Comparison of ENCODE assay signal across 8 cellular contexts in the genomic region with DNA sequence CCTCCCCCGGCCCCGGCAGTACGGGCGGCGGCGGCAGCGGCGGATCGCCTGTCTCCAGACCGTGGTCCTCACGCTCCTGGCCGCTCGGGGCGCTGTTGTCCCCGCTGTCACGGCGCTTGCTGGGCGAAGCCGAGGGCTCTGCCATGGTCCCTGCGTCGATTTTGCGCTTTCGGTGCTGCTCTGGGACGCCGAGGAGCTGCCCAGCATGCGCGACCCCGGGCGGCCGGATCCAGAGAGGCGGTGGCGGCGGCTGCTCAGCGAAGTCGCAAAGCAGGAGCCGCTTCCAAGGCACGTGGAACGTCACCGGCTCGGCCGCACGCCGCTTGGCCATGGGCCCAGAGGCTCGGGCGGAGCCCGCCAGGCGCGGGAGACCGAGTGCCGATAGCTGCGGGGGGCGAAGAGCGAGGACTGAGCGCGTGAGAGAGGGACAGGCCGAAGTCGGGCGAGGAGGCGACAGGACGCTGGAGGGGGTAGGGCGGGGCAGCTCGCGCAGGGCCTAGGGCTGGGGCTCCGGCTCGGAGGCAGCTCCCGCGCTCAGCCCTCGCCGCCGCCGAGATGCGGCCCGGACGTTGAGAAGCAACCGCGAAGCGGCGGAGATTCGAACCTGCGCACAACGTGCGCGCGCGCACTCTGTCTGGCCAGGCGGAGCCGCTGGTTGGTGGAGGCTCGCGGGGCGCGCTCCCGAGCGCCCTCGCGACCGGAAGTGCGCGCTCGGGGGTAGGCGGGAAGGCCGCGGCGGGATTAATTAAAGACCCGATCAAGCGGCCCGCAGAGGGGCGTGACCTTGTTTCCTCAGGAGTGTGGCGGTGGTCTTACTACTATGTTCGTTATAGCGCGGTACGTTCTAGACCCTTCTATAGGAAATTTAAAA. TPM values are rescaled to one million over a fixed set of nuclear protein-coding genes. Genes with fewer than 3 reads are reported as not detected.
DNase-seq lines count a peak whose midpoint lies in the region; ATAC-seq, FAIRE-seq and TF ChIP-seq lines count a peak whose summit lies in the region.

A gene with protein sequence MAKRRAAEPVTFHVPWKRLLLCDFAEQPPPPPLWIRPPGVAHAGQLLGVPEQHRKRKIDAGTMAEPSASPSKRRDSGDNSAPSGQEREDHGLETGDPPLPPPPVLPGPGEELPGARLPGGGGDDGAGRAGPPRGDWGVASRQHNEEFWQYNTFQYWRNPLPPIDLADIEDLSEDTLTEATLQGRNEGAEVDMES (minus strand): TSS at position 632 of the 871 bp plus-strand sequence. CDS start 301 bp downstream, at position 331.

- H3K4me1 Mint-ChIP-seq in GM23338: peaks cover 11% of the 10 kb centered on the region
- H3K4me1 Mint-ChIP-seq in activated T-cell treated with anti-CD3 and anti-CD28 coated beads, Interleukin-2, amount 50 U/mL, for 72 hours (ENCODE audit: low read depth): peaks cover 42% of the 10 kb centered on the region
- peaks cover 18 to 24% (median 20%) of the 10 kb centered on the region in 4 donors for H3K4me1 Mint-ChIP-seq in naive thymus-derived CD8-positive, alpha-beta T cell

- H3K27ac ChIP-seq in GM23338 (ENCODE audit: low read depth): peak within 1 kb of the TSS; percentile 76

- no peaks in the 10 kb centered on the region; the same call in 2 of the 3 replicates for H3K36me3 Mint-ChIP-seq in GM23338 (ENCODE audit: low read depth)
- peaks cover 2 to 10% of the 10 kb centered on the region in 2 donors for H3K36me3 Mint-ChIP-seq in activated T-cell treated with anti-CD3 and anti-CD28 coated beads, Interleukin-2, amount 50 U/mL, for 72 hours (ENCODE audit: insufficient read depth in 2 of 2)
- peaks cover 0 to 3% (median 0%) of the 10 kb centered on the region in 3 donors for H3K36me3 Mint-ChIP-seq in naive thymus-derived CD8-positive, alpha-beta T cell

- H4K20me1 ChIP-seq in GM23338 (replicated peaks; ENCODE audit: insufficient read depth): no peaks in the 10 kb centered on the region

- H3K9me3 Mint-ChIP-seq in GM23338: peaks cover 4% of the 10 kb centered on the region; the same call in 2 of the 3 replicates
- H3K9me3 Mint-ChIP-seq in activated T-cell treated with anti-CD3 and anti-CD28 coated beads, Interleukin-2, amount 50 U/mL, for 72 hours: no peaks in the 10 kb centered on the region
- H3K9me3 Mint-ChIP-seq in naive thymus-derived CD8-positive, alpha-beta T cell: no peaks in the 10 kb centered on the region

- peak; percentile 56 to 81 for TF ChIP-seq CTCF in GM23338 (conservative IDR thresholded peaks at IDR 0.05; ENCODE audit: low read depth in 2 of 2)

- H3K36me3 ChIP-seq in GM23338 (ENCODE audit: insufficient read depth): no peaks in the 10 kb centered on the region

- FAIRE-seq in RCC 7860 (lab: Jason Lieb, UNC): no peak

- H3K4me3 ChIP-seq in GM23338: peak within 1 kb of the TSS; percentile 81

- no peaks in the 10 kb centered on the region for H3K9me2 ChIP-seq in GM23338 (ENCODE audit: insufficient read depth)

- H3K4me1 ChIP-seq in GM23338 (ENCODE audit: insufficient read depth): peaks cover 12% of the 10 kb centered on the region; the same call in 1 of the 2 replicates

- peak within 1 kb of the TSS; percentile 73 for H3K27ac Mint-ChIP-seq in GM23338
- H3K27ac Mint-ChIP-seq in activated T-cell treated with anti-CD3 and anti-CD28 coated beads, Interleukin-2, amount 50 U/mL, for 72 hours: peak within 1 kb of the TSS; percentile 98
- peak within 1 kb of the TSS; percentile 91 to 98 (median 96) for H3K27ac Mint-ChIP-seq in naive thymus-derived CD8-positive, alpha-beta T cell

- H3F3A ChIP-seq in GM23338 (replicated peaks; ENCODE audit: low read depth): no peaks in the 10 kb centered on the region

- peaks cover 10% of the 10 kb centered on the region for H3K27me3 Mint-ChIP-seq in GM23338 (ENCODE audit: insufficient read depth, low read depth, poor library complexity)
- H3K27me3 Mint-ChIP-seq in activated T-cell treated with anti-CD3 and anti-CD28 coated beads, Interleukin-2, amount 50 U/mL, for 72 hours (ENCODE audit: low read depth): no peaks in the 10 kb centered on the region
- H3K27me3 Mint-ChIP-seq in naive thymus-derived CD8-positive, alpha-beta T cell: no peaks in the 10 kb centered on the region

- H3K27me3 ChIP-seq in GM23338 (ENCODE audit: insufficient read depth): no peaks in the 10 kb centered on the region

- peak within 1 kb of the TSS; percentile 99 for H3K4me3 Mint-ChIP-seq in GM23338
- H3K4me3 Mint-ChIP-seq in activated T-cell treated with anti-CD3 and anti-CD28 coated beads, Interleukin-2, amount 50 U/mL, for 72 hours: peak within 1 kb of the TSS; percentile 91 to 98
- peak within 1 kb of the TSS; percentile 94 to 99 (median 98) for H3K4me3 Mint-ChIP-seq in naive thymus-derived CD8-positive, alpha-beta T cell

- DNase-seq in EL: peak; percentile 88
- peak; percentile 91 for DNase-seq in GM23338 (ENCODE audit: low spot score)
- DNase-seq in Kasumi-1 (lab: John Stamatoyannopoulos, UW): peak; percentile 74 to 80
- peak; percentile 75 for DNase-seq in RCC 7860 (ENCODE audit: low spot score)
- peak; percentile 93 to 94 for DNase-seq in activated T-cell treated with anti-CD3 and anti-CD28 coated beads, Interleukin-2, amount 50 U/mL, for 72 hours
- DNase-seq in fibroblast of gingiva (ENCODE audit: low read depth): peak; percentile 85
- peak; percentile 80 to 93 (median 88) for DNase-seq in naive thymus-derived CD8-positive, alpha-beta T cell
- peak; percentile 75 to 88 (median 84) for DNase-seq in stimulated activated naive CD4-positive, alpha-beta T cell (lab: John Stamatoyannopoulos, UW)

- no peaks in the 10 kb centered on the region for H3K79me2 ChIP-seq in GM23338 (replicated peaks; ENCODE audit: insufficient read depth)

- H2AFZ ChIP-seq in GM23338: peak within 1 kb of the TSS; percentile 90

- POLR2A ChIA-PET in naive thymus-derived CD8-positive, alpha-beta T cell (lab: Charles Lee): interaction anchor here (0.7 to 3.4 kb wide), 5 partner anchors 9 to 135 kb away, joined by 3 to 42 read pairs (median 7); a partner anchor contains a TSS

- ATAC-seq in GM23338: peak; percentile 93
- peak; percentile 90 to 91 for ATAC-seq in activated T-cell treated with anti-CD3 and anti-CD28 coated beads, Interleukin-2, amount 50 U/mL, for 72 hours (replicated peaks in 1 of 2)
- ATAC-seq in naive thymus-derived CD8-positive, alpha-beta T cell: peak; percentile 88 to 90

- peak within 1 kb of the TSS; percentile 80 for H3K4me2 ChIP-seq in GM23338

TF ChIP-seq in GM23338, 12 proteins besides CTCF, POLR2A, EP300 and RAD21:
- TF ChIP-seq POLR2AphosphoS5 (IDR thresholded peaks at IDR 0.05; ENCODE audit: low read depth) (peak; percentile 54), NANOG (IDR thresholded peaks at IDR 0.05; ENCODE audit: borderline replicate concordance) (no peak), EZH2 (IDR thresholded peaks at IDR 0.05; ENCODE audit: low read depth, unreplicated experiment) (no peak)

RNA-seq across cellular contexts. Expression of the gene that starts here (rescaled TPM):
- total RNA-seq in GM23338 (2014; rRNA removed; shearing (Covaris generic)): 8.3 and 11.1 TPM in 2 replicates
- polyA plus RNA-seq in GM23338 (2016; fragmentation: Nextera tagmentation; extraction: Ambion mirVana): 10.4 and 11.4 TPM in 2 replicates
- total RNA-seq in activated T-cell treated with anti-CD3 and anti-CD28 coated beads, Interleukin-2, amount 50 U/mL, for 72 hours: 10 to 100 TPM; 17.8 to 23.1 TPM
- total RNA-seq in naive thymus-derived CD8-positive, alpha-beta T cell: 1 to 10 TPM; 5.0 to 5.5 TPM
- 1 to 10 TPM; 1.3 to 2.6 (median 1.8) TPM for polyA plus RNA-seq in naive thymus-derived CD8-positive, alpha-beta T cell

Comparison
In these comparisons a context has a peak if more than half of its experiments do, and no peak if none do; other contexts are left out.
1. Peak in every context shown above with its lines: DNase-seq, ATAC-seq, H3K4me3 ChIP-seq and H3K27ac ChIP-seq.